In genomic region chr19:7337380-7338194, GRCh38 we compare ENCODE assay signal across 8 cellular contexts. TPM values are rescaled to one million over a fixed set of nuclear protein-coding genes. Genes with fewer than 3 reads are reported as not detected.
A peak's percentile ranks its signal among the peaks of the same experiment; 100 is the strongest.
DNase-seq lines count a peak whose midpoint lies in the region; ATAC-seq and TF ChIP-seq lines count a peak whose summit lies in the region.

No MANE protein-coding gene starts in this region.

- H3K36me3 Mint-ChIP-seq in osteocyte (ENCODE audit: unreplicated experiment) = no peaks in the 10 kb centered on the region
- H3K36me3 Mint-ChIP-seq in type B pancreatic cell = no peaks in the 10 kb centered on the region

- no peak overlapping the region for H3K27ac Mint-ChIP-seq in osteocyte (ENCODE audit: unreplicated experiment)
- H3K27ac Mint-ChIP-seq in type B pancreatic cell = no peak overlapping the region

- no peak for TF ChIP-seq CTCF in heart left ventricle (IDR thresholded peaks at IDR 0.05)
- TF ChIP-seq CTCF in osteocyte (IDR thresholded peaks at IDR 0.05) = no peak
- no peak for TF ChIP-seq CTCF in type B pancreatic cell (conservative IDR thresholded peaks at IDR 0.05)

- H3K27ac ChIP-seq in heart left ventricle = peak overlapping the region in 1 of 12 donors; percentile 32

- no peak for TF ChIP-seq POLR2A in heart left ventricle (IDR thresholded peaks at IDR 0.05)

- H3K9me3 Mint-ChIP-seq in osteocyte (ENCODE audit: unreplicated experiment) = no peaks in the 10 kb centered on the region
- H3K9me3 Mint-ChIP-seq in type B pancreatic cell = no peaks in the 10 kb centered on the region

- H3K27me3 Mint-ChIP-seq in osteocyte (ENCODE audit: unreplicated experiment) = peaks cover 24% of the 10 kb centered on the region
- peaks cover 3% of the 10 kb centered on the region for H3K27me3 Mint-ChIP-seq in type B pancreatic cell

- no peaks in the 10 kb centered on the region for H3K36me3 ChIP-seq in heart left ventricle

- DNase-seq in LHCN-M2 (ENCODE audit: low read depth) (peak; percentile 4), heart left ventricle (peak in 1 of 5 donors; percentile 23), osteocyte (ENCODE audit: extremely low spot score, unreplicated experiment) (no peak), type B pancreatic cell (ENCODE audit: extremely low spot score, unreplicated experiment) (no peak), NCI-H128 (lab: John Stamatoyannopoulos, UW; ENCODE audit: unreplicated experiment) (no peak), cerebellar cortex (ENCODE audit: low spot score) (no peak)

- peak overlapping the region in 1 of 12 donors; percentile 5 for H3K4me3 ChIP-seq in heart left ventricle

- H3K27me3 ChIP-seq in heart left ventricle = no peaks in the 10 kb centered on the region

- no peaks in the 10 kb centered on the region for H3K9me3 ChIP-seq in heart left ventricle

- H3K4me3 Mint-ChIP-seq in osteocyte (ENCODE audit: unreplicated experiment) = no peak overlapping the region
- H3K4me3 Mint-ChIP-seq in type B pancreatic cell = no peak overlapping the region

- 75 to 81% (median 77%) methylated on average over 12 of the region's 12 CpGs for WGBS in heart left ventricle, 4 donors

- peaks cover 0 to 45% (median 10%) of the 10 kb centered on the region in 12 donors for H3K4me1 ChIP-seq in heart left ventricle

- peaks cover 3% of the 10 kb centered on the region for H3K4me1 Mint-ChIP-seq in osteocyte (ENCODE audit: unreplicated experiment)
- no peaks in the 10 kb centered on the region for H3K4me1 Mint-ChIP-seq in type B pancreatic cell (ENCODE audit: unreplicated experiment)

- ATAC-seq in GM18519 (IDR thresholded peaks at IDR 0.05; ENCODE audit: low FRiP score, unreplicated experiment) (peak; percentile 50), GM21737 (IDR thresholded peaks at IDR 0.05; ENCODE audit: unreplicated experiment) (peak; percentile 63), heart left ventricle (peak in 3 of 4 donors; percentile 11 to 55 (median 27))

- intact Hi-C loops in heart left ventricle (cut with DNase I) = no loop called here

RNA-seq across cellular contexts. Expression of gene ARHGEF18, which starts 11.2 kb away (rescaled TPM):
- total RNA-seq in LHCN-M2 (2014; rRNA removed) = 51.4 and 54.0 TPM in 2 replicates
- polyA plus RNA-seq in LHCN-M2 (2012) = 45.4 TPM
- total RNA-seq in heart left ventricle = 10 to 100 TPM in 3 of 9 donors, 1 to 10 TPM in 6; 6.5 to 15.1 (median 9.1) TPM
- 10 to 100 TPM in 1 of 2 donors, 1 to 10 TPM in 1; 4.1 to 13.3 TPM for polyA plus RNA-seq in heart left ventricle
- total RNA-seq in osteocyte = 42.6 and 45.1 TPM in 2 replicates
- total RNA-seq in type B pancreatic cell (ENCODE audit: low replicate concordance) = 40.9 and 44.1 TPM in 2 replicates

RNA-seq across cellular contexts. Expression of gene INSR, which starts 43.4 kb away (rescaled TPM):
- total RNA-seq in LHCN-M2 (2014; rRNA removed) (4.9 and 7.4 TPM in 2 replicates), heart left ventricle (100 to 1,000 TPM in 5 of 9 donors, 10 to 100 TPM in 4; 73.7 to 221 (median 103) TPM), osteocyte (27.3 and 30.7 TPM in 2 replicates), type B pancreatic cell (ENCODE audit: low replicate concordance) (33.7 and 55.3 TPM in 2 replicates)
- 1.6 TPM for polyA plus RNA-seq in LHCN-M2 (2012)
- 10 to 100 TPM; 28.7 to 40.5 TPM for polyA plus RNA-seq in heart left ventricle
